Comparison of ENCODE assay signal across 32 cellular contexts in genomic region chr14:84454114-84454513, GRCh38.
"Had no signal": no experiment of that assay in that cellular context is flagged by ENCODE, and none has a peak within 500 bp of the region (broad histone marks: within the 10 kb centered on the region; RNA-seq: fewer than 3 reads in every experiment).

No MANE protein-coding gene starts in this region.

- H3K4me1 Mint-ChIP-seq: activated B cell treated with CpG ODN at 0.5 μM for 24 hours; activated CD4-positive, alpha-beta memory T cell treated with anti-CD3 and anti-CD28 coated beads, Interleukin-2, amount 10 ng/mL, durations not matched to agents 7 days and 5 days; activated CD4-positive, alpha-beta T cell treated with anti-CD3 and anti-CD28 coated beads, Interleukin-2, amount 10 ng/mL, durations not matched to agents 7 days and 5 days; activated CD8-positive, alpha-beta memory T cell treated with anti-CD3 and anti-CD28 coated beads, Interleukin-2, amount 10 ng/mL, durations not matched to agents 7 days and 5 days; activated naive CD4-positive, alpha-beta T cell treated with anti-CD3 and anti-CD28 coated beads, Interleukin-2, amount 10 ng/mL, durations not matched to agents 7 days and 5 days; activated naive CD4-positive, alpha-beta T cell treated with anti-CD3 and anti-CD28 coated beads, Interleukin-2, amount 50 U/mL, for 24 hours; activated naive CD8-positive, alpha-beta T cell treated with anti-CD3 and anti-CD28 coated beads, Interleukin-2, amount 10 ng/mL, durations not matched to agents 7 days and 5 days; activated naive CD8-positive, alpha-beta T cell treated with anti-CD3 and anti-CD28 coated beads, Interleukin-2, amount 50 U/mL, for 24 hours; central memory CD8-positive, alpha-beta T cell; T-helper 17 cell had no signal

- H3K27ac Mint-ChIP-seq: activated B cell treated with CpG ODN at 0.5 μM for 24 hours; activated CD4-positive, alpha-beta memory T cell treated with anti-CD3 and anti-CD28 coated beads, Interleukin-2, amount 10 ng/mL, durations not matched to agents 7 days and 5 days; activated CD4-positive, alpha-beta T cell treated with anti-CD3 and anti-CD28 coated beads, Interleukin-2, amount 10 ng/mL, durations not matched to agents 7 days and 5 days; activated CD8-positive, alpha-beta memory T cell treated with anti-CD3 and anti-CD28 coated beads, Interleukin-2, amount 10 ng/mL, durations not matched to agents 7 days and 5 days; activated CD8-positive, alpha-beta T cell treated with anti-CD3 and anti-CD28 coated beads, Interleukin-2, amount 10 ng/mL, durations not matched to agents 7 days and 5 days; activated naive CD4-positive, alpha-beta T cell treated with anti-CD3 and anti-CD28 coated beads, Interleukin-2, amount 10 ng/mL, durations not matched to agents 7 days and 5 days; activated naive CD4-positive, alpha-beta T cell treated with anti-CD3 and anti-CD28 coated beads, Interleukin-2, amount 50 U/mL, for 24 hours; activated naive CD8-positive, alpha-beta T cell; activated naive CD8-positive, alpha-beta T cell treated with anti-CD3 and anti-CD28 coated beads, Interleukin-2, amount 10 ng/mL, durations not matched to agents 7 days and 5 days; activated naive CD8-positive, alpha-beta T cell treated with anti-CD3 and anti-CD28 coated beads, Interleukin-2, amount 50 U/mL, for 24 hours; activated T-cell treated with anti-CD3 and anti-CD28 coated beads, Interleukin-2, amount 50 U/mL, for 24 hours; activated T-helper 2 cell treated with anti-CD3 and anti-CD28 coated beads, Interferon-gamma antibody, Interleukin-2, Interleukin-4, amounts not matched to agents 10 μg/mL and 5 μg/mL and 100 μg/mL, durations not matched to agents 14 hours and 24 hours and 36 hours; brain; T-helper 17 cell had no signal

- H3K36me3 ChIP-seq: ascending aorta, cardiac muscle cell had no signal

- H3K4me1 ChIP-seq: ascending aorta had no signal

- H3K27me3 ChIP-seq: ascending aorta, cardiac muscle cell had no signal

- H3K4me3 Mint-ChIP-seq: activated B cell treated with CpG ODN at 0.5 μM for 24 hours; activated CD4-positive, alpha-beta memory T cell treated with anti-CD3 and anti-CD28 coated beads, Interleukin-2, amount 10 ng/mL, durations not matched to agents 7 days and 5 days; activated CD4-positive, alpha-beta T cell treated with anti-CD3 and anti-CD28 coated beads, Interleukin-2, amount 10 ng/mL, durations not matched to agents 7 days and 5 days; activated CD8-positive, alpha-beta memory T cell treated with anti-CD3 and anti-CD28 coated beads, Interleukin-2, amount 10 ng/mL, durations not matched to agents 7 days and 5 days; activated CD8-positive, alpha-beta T cell treated with anti-CD3 and anti-CD28 coated beads, Interleukin-2, amount 10 ng/mL, durations not matched to agents 7 days and 5 days; activated naive CD4-positive, alpha-beta T cell treated with anti-CD3 and anti-CD28 coated beads, Interleukin-2, amount 10 ng/mL, durations not matched to agents 7 days and 5 days; activated naive CD4-positive, alpha-beta T cell treated with anti-CD3 and anti-CD28 coated beads, Interleukin-2, amount 50 U/mL, for 24 hours; activated naive CD8-positive, alpha-beta T cell; activated naive CD8-positive, alpha-beta T cell treated with anti-CD3 and anti-CD28 coated beads, Interleukin-2, amount 10 ng/mL, durations not matched to agents 7 days and 5 days; activated naive CD8-positive, alpha-beta T cell treated with anti-CD3 and anti-CD28 coated beads, Interleukin-2, amount 50 U/mL, for 24 hours; activated T-cell treated with anti-CD3 and anti-CD28 coated beads, Interleukin-2, amount 50 U/mL, for 24 hours; brain; central memory CD8-positive, alpha-beta T cell; T-helper 17 cell had no signal

- H3K9me3 ChIP-seq: ascending aorta had no signal

- H3K4me3 ChIP-seq: ascending aorta, cardiac muscle cell had no signal

- ATAC-seq: activated CD8-positive, alpha-beta memory T cell treated with anti-CD3 and anti-CD28 coated beads, Interleukin-2, amount 10 ng/mL, durations not matched to agents 7 days and 5 days; activated CD8-positive, alpha-beta T cell treated with anti-CD3 and anti-CD28 coated beads, Interleukin-2, amount 10 ng/mL, durations not matched to agents 7 days and 5 days; activated naive CD8-positive, alpha-beta T cell treated with anti-CD3 and anti-CD28 coated beads, Interleukin-2, amount 50 U/mL, for 24 hours; T-helper 17 cell had no signal

- H3K36me3 Mint-ChIP-seq: activated CD8-positive, alpha-beta memory T cell treated with anti-CD3 and anti-CD28 coated beads, Interleukin-2, amount 10 ng/mL, durations not matched to agents 7 days and 5 days; activated naive CD4-positive, alpha-beta T cell treated with anti-CD3 and anti-CD28 coated beads, Interleukin-2, amount 10 ng/mL, durations not matched to agents 7 days and 5 days; activated naive CD4-positive, alpha-beta T cell treated with anti-CD3 and anti-CD28 coated beads, Interleukin-2, amount 50 U/mL, for 24 hours; activated naive CD8-positive, alpha-beta T cell; activated naive CD8-positive, alpha-beta T cell treated with anti-CD3 and anti-CD28 coated beads, Interleukin-2, amount 10 ng/mL, durations not matched to agents 7 days and 5 days; brain had no signal

- H3K9me3 Mint-ChIP-seq: activated CD4-positive, alpha-beta T cell treated with anti-CD3 and anti-CD28 coated beads, Interleukin-2, amount 10 ng/mL, durations not matched to agents 7 days and 5 days; activated naive CD8-positive, alpha-beta T cell treated with anti-CD3 and anti-CD28 coated beads, Interleukin-2, amount 10 ng/mL, durations not matched to agents 7 days and 5 days; brain; central memory CD8-positive, alpha-beta T cell had no signal

- FAIRE-seq: bronchial epithelial cell, TTC549 had no signal

- DNase-seq: activated B cell treated with CpG ODN at 0.5 μM for 24 hours; activated CD4-positive, alpha-beta memory T cell treated with anti-CD3 and anti-CD28 coated beads, Interleukin-2, amount 10 ng/mL, durations not matched to agents 7 days and 5 days; activated CD4-positive, alpha-beta T cell treated with anti-CD3 and anti-CD28 coated beads for 4 hours; activated CD4-positive, alpha-beta T cell treated with anti-CD3 and anti-CD28 coated beads, Interleukin-2, amount 10 ng/mL, durations not matched to agents 7 days and 5 days; activated CD4-positive, alpha-beta T cell treated with anti-CD3 and anti-CD28 coated beads, Interleukin-2, amount 50 U/mL, for 48 hours; activated CD4-positive, CD25-positive, alpha-beta regulatory T cell treated with anti-CD3 and anti-CD28 coated beads, Interleukin-2, amount 50 U/mL, for 72 hours; activated CD8-positive, alpha-beta memory T cell treated with anti-CD3 and anti-CD28 coated beads for 24 hours; activated CD8-positive, alpha-beta memory T cell treated with anti-CD3 and anti-CD28 coated beads, Interleukin-2, amount 10 ng/mL, durations not matched to agents 7 days and 5 days; activated CD8-positive, alpha-beta memory T cell treated with anti-CD3 and anti-CD28 coated beads, Interleukin-2, amount 50 U/mL, for 48 hours; activated CD8-positive, alpha-beta T cell treated with anti-CD3 and anti-CD28 coated beads, Interleukin-2, amount 10 ng/mL, durations not matched to agents 7 days and 5 days; activated effector memory CD4-positive, alpha-beta T cell treated with Interleukin-2 at 50 U/mL for 16 hours; activated gamma-delta T cell; activated naive CD4-positive, alpha-beta T cell treated with anti-CD3 and anti-CD28 coated beads, Interleukin-2, amount 10 ng/mL, durations not matched to agents 7 days and 5 days; activated naive CD4-positive, alpha-beta T cell treated with Interleukin-2 at 50 U/mL for 16 hours; activated naive CD8-positive, alpha-beta T cell treated with anti-CD3 and anti-CD28 coated beads, Interleukin-2, amount 10 ng/mL, durations not matched to agents 7 days and 5 days; activated naive CD8-positive, alpha-beta T cell treated with anti-CD3 and anti-CD28 coated beads, Interleukin-2, amount 50 U/mL, for 24 hours; activated T-cell treated with anti-CD3 and anti-CD28 coated beads, Interleukin-2, amount 50 U/mL, for 24 hours; activated T-cell treated with anti-CD3 and anti-CD28 coated beads, Interleukin-2, amount 50 U/mL, for 48 hours; amygdala; caudate nucleus; cerebellar nuclear complex; T-helper 17 cell had no signal

- H3K27me3 Mint-ChIP-seq: activated B cell treated with CpG ODN at 0.5 μM for 24 hours; activated CD4-positive, alpha-beta memory T cell treated with anti-CD3 and anti-CD28 coated beads, Interleukin-2, amount 10 ng/mL, durations not matched to agents 7 days and 5 days; activated CD4-positive, alpha-beta T cell treated with anti-CD3 and anti-CD28 coated beads, Interleukin-2, amount 10 ng/mL, durations not matched to agents 7 days and 5 days; activated CD8-positive, alpha-beta memory T cell treated with anti-CD3 and anti-CD28 coated beads, Interleukin-2, amount 10 ng/mL, durations not matched to agents 7 days and 5 days; activated naive CD4-positive, alpha-beta T cell treated with anti-CD3 and anti-CD28 coated beads, Interleukin-2, amount 10 ng/mL, durations not matched to agents 7 days and 5 days; activated naive CD4-positive, alpha-beta T cell treated with anti-CD3 and anti-CD28 coated beads, Interleukin-2, amount 50 U/mL, for 24 hours; activated naive CD8-positive, alpha-beta T cell; activated naive CD8-positive, alpha-beta T cell treated with anti-CD3 and anti-CD28 coated beads, Interleukin-2, amount 10 ng/mL, durations not matched to agents 7 days and 5 days; activated naive CD8-positive, alpha-beta T cell treated with anti-CD3 and anti-CD28 coated beads, Interleukin-2, amount 50 U/mL, for 24 hours; activated T-cell treated with anti-CD3 and anti-CD28 coated beads, Interleukin-2, amount 50 U/mL, for 24 hours; central memory CD8-positive, alpha-beta T cell; T-helper 17 cell had no signal

- H3K27ac ChIP-seq: ascending aorta, cardiac muscle cell, VCaP had no signal
